Comparison of ENCODE assay signal across 8 cellular contexts in genomic region chr14:77140937-77141591, GRCh38. TPM values are rescaled to one million over a fixed set of nuclear protein-coding genes. Genes with fewer than 3 reads are reported as not detected.
DNase-seq lines count a peak whose midpoint lies in the region; ATAC-seq and TF ChIP-seq lines count a peak whose summit lies in the region.

No MANE protein-coding gene starts in this region.

- H3K27ac Mint-ChIP-seq in Calu3 (ENCODE audit: unreplicated experiment): no peak overlapping the region

- H3K27me3 ChIP-seq in kidney epithelial cell (ENCODE audit: control insufficient read depth, insufficient read depth, low read length) (peaks cover 74% of the 10 kb centered on the region), tibial nerve (peaks cover 0 to 97% of the 10 kb centered on the region in 2 donors)

- peak overlapping the region; percentile 64 for H3K4me3 Mint-ChIP-seq in Calu3 (ENCODE audit: low read depth, unreplicated experiment)

- H3K36me3 ChIP-seq in kidney epithelial cell (ENCODE audit: control insufficient read depth, insufficient read depth, low read length) (no peaks in the 10 kb centered on the region), tibial nerve (no peaks in the 10 kb centered on the region)

- H3K27ac ChIP-seq in tibial nerve: no peak overlapping the region

- no peaks in the 10 kb centered on the region for H3K36me3 Mint-ChIP-seq in Calu3 (ENCODE audit: insufficient read depth, unreplicated experiment)

- CTCF ChIA-PET in Calu3 (lab: Charles Lee): interaction anchor here (1.0 to 1.3 kb wide), 2 partner anchors 71 to 174 kb away, joined by 3 read pairs; no protein-coding TSS in a partner anchor

- in situ Hi-C loops in KBM-7 (cut with MboI; ENCODE audit: low pct_unique_long_range_greater_than_20kb, low sequenced_read_pairs) (no loop called here), astrocyte of the spinal cord (cut with HindIII; ENCODE audit: low sequenced_read_pairs) (no loop called here)

- BruUV-seq in Calu3 (replicated peaks; lab: Mats Ljungman, UMichigan): no TSS peak

- TF ChIP-seq CTCF in Calu3 (IDR thresholded peaks at IDR 0.05; ENCODE audit: unreplicated experiment) (peak; percentile 80), astrocyte of the spinal cord (IDR thresholded peaks at IDR 0.05; ENCODE audit: low read depth, low read length) (peak; percentile 35), kidney epithelial cell (IDR thresholded peaks at IDR 0.05; ENCODE audit: insufficient read depth, low read length, poor library complexity, severe bottlenecking) (no peak), tibial nerve (IDR thresholded peaks at IDR 0.05) (peak in 4 of 5 experiments; percentile 12 to 31 (median 20))

- no peak for ATAC-seq in GM19397 (IDR thresholded peaks at IDR 0.05; ENCODE audit: unreplicated experiment)

- peaks cover 96% of the 10 kb centered on the region for H3K27me3 Mint-ChIP-seq in Calu3 (ENCODE audit: unreplicated experiment)

- H3K4me3 ChIP-seq in astrocyte of the spinal cord (ENCODE audit: low read depth, low read length) (no peak overlapping the region), kidney epithelial cell (ENCODE audit: low read depth, low read length) (peak overlapping the region; percentile 11), tibial nerve (peak overlapping the region in 3 of 4 donors; percentile 15 to 46 (median 29))

- H3K9me3 ChIP-seq in tibial nerve: no peaks in the 10 kb centered on the region

- no peak for TF ChIP-seq EP300 in tibial nerve (IDR thresholded peaks at IDR 0.05)

- intact Hi-C loops in Calu3 (cut with micrococcal nuclease; ENCODE audit: unreplicated experiment): no loop called here

- WGBS in tibial nerve, 2 donors: 0 to 2% methylated on average over 9 to 30 of the region's 73 CpGs

- TF ChIP-seq POLR2A in tibial nerve (IDR thresholded peaks at IDR 0.05): no peak

- peaks cover 9% of the 10 kb centered on the region for H3K4me1 Mint-ChIP-seq in Calu3 (ENCODE audit: low read depth, unreplicated experiment)

- H3K9me3 Mint-ChIP-seq in Calu3 (ENCODE audit: low read depth, unreplicated experiment): no peaks in the 10 kb centered on the region

- DNase-seq in Calu3: peak; percentile 61
- peak; percentile 53 for DNase-seq in KBM-7
- DNase-seq in astrocyte of the spinal cord (ENCODE audit: low read depth, low spot score): peak; percentile 40
- DNase-seq in kidney epithelial cell (ENCODE audit: low read depth): no peak
- DNase-seq in tibial nerve (ENCODE audit: low spot score in 2 of 2): no peak
- no peak for DNase-seq in ureter (ENCODE audit: low spot score)
- no peak for DNase-seq in T-helper 1 cell

- peaks cover 0 to 30% (median 12%) of the 10 kb centered on the region in 4 donors for H3K4me1 ChIP-seq in tibial nerve

RNA-seq across cellular contexts. Expression of gene ZDHHC22, which starts 0.5 kb away (rescaled TPM):
- total RNA-seq in Calu3 (2022) (not detected in 2 replicates), kidney epithelial cell (0.21 TPM in 1 of 2 replicates, not detected in the other), tibial nerve (not detected), ureter (not detected)

RNA-seq across cellular contexts. Expression of gene TMEM63C, which starts 40.5 kb away (rescaled TPM):
- total RNA-seq in Calu3 (2022) (1.1 and 2.1 TPM in 2 replicates), kidney epithelial cell (0.62 and 1.1 TPM in 2 replicates), tibial nerve (not detected), ureter (0.55 TPM)

RNA-seq across cellular contexts. Expression of gene CIPC, which starts 43.0 kb away (rescaled TPM):
- 16.5 and 18.9 TPM in 2 replicates for total RNA-seq in Calu3 (2022)
- total RNA-seq in kidney epithelial cell: 13.6 and 15.9 TPM in 2 replicates
- 10 to 100 TPM; 38.1 to 76.7 (median 41.5) TPM for total RNA-seq in tibial nerve
- total RNA-seq in ureter: 39.5 TPM

Comparison
In these comparisons a context has a peak if more than half of its experiments do, and no peak if none do; other contexts are left out.
1. DNase-seq: peak in Calu3 (single experiment), KBM-7 (single experiment) and astrocyte of the spinal cord (single experiment); none in kidney epithelial cell (single experiment), tibial nerve (0 of 2), ureter (single experiment) and T-helper 1 cell (0 of 5).